Comparison of ENCODE assay signal across 8 cellular contexts in genomic region chr19:14495678-14496028, GRCh38. TPM values are rescaled to one million over a fixed set of nuclear protein-coding genes. Genes with fewer than 3 reads are reported as not detected.
DNase-seq lines count a peak whose midpoint lies in the region; ATAC-seq and TF ChIP-seq lines count a peak whose summit lies in the region.

No MANE protein-coding gene starts in this region.

- no peak for TF ChIP-seq EP300 in esophagus muscularis mucosa (IDR thresholded peaks at IDR 0.05)

- no peaks in the 10 kb centered on the region for H3K9me3 ChIP-seq in esophagus muscularis mucosa
- no peaks in the 10 kb centered on the region for H3K9me3 ChIP-seq in parathyroid adenoma (ENCODE audit: control insufficient read depth, low read length)

- H2AFZ ChIP-seq in parathyroid adenoma = peak overlapping the region; percentile 26

- no CpG with 5 or more reads among the region's 28 CpGs for WGBS in esophagus muscularis mucosa

- H3K27ac ChIP-seq in esophagus muscularis mucosa (replicated peaks in 1 of 4) (peak overlapping the region; percentile 79 to 85 (median 84)), parathyroid adenoma (no peak overlapping the region)

- intact Hi-C loops in esophagus muscularis mucosa (cut with DNase I) = no loop called here

- H3K4me2 ChIP-seq in parathyroid adenoma (ENCODE audit: low read length) = peak overlapping the region; percentile 72

- H3K4me1 ChIP-seq in esophagus muscularis mucosa (peaks cover 25 to 51% (median 42%) of the 10 kb centered on the region in 4 donors), parathyroid adenoma (peaks cover 12% of the 10 kb centered on the region)

- peaks cover 3% of the 10 kb centered on the region for H3K79me2 ChIP-seq in parathyroid adenoma

- peaks cover 0 to 22% (median 17%) of the 10 kb centered on the region in 4 donors for H3K36me3 ChIP-seq in esophagus muscularis mucosa
- no peaks in the 10 kb centered on the region for H3K36me3 ChIP-seq in parathyroid adenoma (ENCODE audit: control insufficient read depth, insufficient read depth, low read length)

- H3K27me3 ChIP-seq in esophagus muscularis mucosa = no peaks in the 10 kb centered on the region
- no peaks in the 10 kb centered on the region for H3K27me3 ChIP-seq in parathyroid adenoma (ENCODE audit: control insufficient read depth, insufficient read depth, low read length)

- no peak overlapping the region for H3K9ac ChIP-seq in parathyroid adenoma

- no peak for ATAC-seq in HG02852 (IDR thresholded peaks at IDR 0.05; ENCODE audit: unreplicated experiment)

- H3K4me3 ChIP-seq in GM08714 (ENCODE audit: low read length) (peak overlapping the region; percentile 56), esophagus muscularis mucosa (peak overlapping the region; percentile 83 to 92 (median 84)), parathyroid adenoma (ENCODE audit: low read depth, low read length) (peak overlapping the region; percentile 69)

- TF ChIP-seq CTCF in esophagus muscularis mucosa (IDR thresholded peaks at IDR 0.05) = no peak
- no peak for TF ChIP-seq CTCF in parathyroid adenoma (IDR thresholded peaks at IDR 0.05)

- no peak for TF ChIP-seq POLR2A in esophagus muscularis mucosa (IDR thresholded peaks at IDR 0.05; ENCODE audit: low read depth)

- DNase-seq in OCI-M1 (lab: John Stamatoyannopoulos, UW) (peak; percentile 65), esophagus muscularis mucosa (ENCODE audit: extremely low spot score) (no peak), NCI-H524 treated with DMSO at 0.1 percent for 48 hours (lab: John Stamatoyannopoulos, UW) (no peak), NCI-H446 treated with DMSO at 0.1 percent for 48 hours (lab: John Stamatoyannopoulos, UW) (no peak), SW 1271 (lab: John Stamatoyannopoulos, UW) (no peak)

RNA-seq across cellular contexts. Expression of gene GIPC1, which starts 0.3 kb away (rescaled TPM):
- total RNA-seq in esophagus muscularis mucosa = 100 to 1,000 TPM in 3 of 4 donors, 10 to 100 TPM in 1; 88.5 to 138 (median 108) TPM

RNA-seq across cellular contexts. Expression of gene PTGER1, which starts 20.5 kb away (rescaled TPM):
- 1 to 10 TPM in 2 of 4 donors, under 1 TPM in 1, not detected in 1; 0.80 to 1.8 (median 1.3) TPM for total RNA-seq in esophagus muscularis mucosa

RNA-seq across cellular contexts. Expression of gene DNAJB1, which starts 22.5 kb away (rescaled TPM):
- 100 to 1,000 TPM in 1 of 4 donors, 10 to 100 TPM in 3; 50.3 to 102 (median 86.3) TPM for total RNA-seq in esophagus muscularis mucosa

RNA-seq across cellular contexts. Expression of gene TECR, which starts 33.7 kb away (rescaled TPM):
- total RNA-seq in esophagus muscularis mucosa = 10 to 100 TPM; 18.7 to 32.7 (median 25.7) TPM
